In the genomic region with DNA sequence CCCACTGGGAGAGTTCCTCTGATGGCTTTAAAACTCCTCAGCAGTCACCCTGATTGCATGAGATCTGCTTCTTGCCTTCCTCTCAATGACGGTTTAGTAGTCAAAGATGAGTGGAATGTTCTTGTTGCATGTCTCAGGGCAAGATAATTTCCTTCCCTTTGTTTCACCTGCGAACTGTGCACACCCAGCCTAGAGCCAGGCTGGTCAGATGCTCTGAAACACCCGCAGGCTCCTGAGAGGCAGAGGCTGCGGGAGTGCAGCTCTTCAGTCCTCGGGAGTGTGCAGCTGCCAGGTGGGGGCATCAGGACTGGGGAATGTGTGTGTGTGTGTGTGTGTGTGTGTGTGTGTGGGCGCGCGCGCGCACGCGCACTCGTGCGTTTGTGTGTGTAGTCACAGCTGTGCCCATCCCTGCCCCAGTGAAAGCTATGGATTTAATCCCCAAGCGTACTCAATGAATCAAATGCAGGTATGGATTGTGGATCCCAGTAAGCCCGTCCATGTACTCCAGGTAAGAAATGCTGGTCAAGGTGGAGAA, we compare ENCODE assay signal across 16 cellular contexts.
DNase-seq lines count a peak whose midpoint lies in the region; ATAC-seq and TF ChIP-seq lines count a peak whose summit lies in the region.
"Had no signal": no experiment of that assay in that cellular context is flagged by ENCODE, and none has a peak within 500 bp of the region (broad histone marks: within the 10 kb centered on the region; RNA-seq: fewer than 3 reads in every experiment).

No MANE protein-coding gene starts in this region.

- no peak overlapping the region for H2BK120ac ChIP-seq in neuronal stem cell (ENCODE audit: low read depth, low read length)

- H3K79me1 ChIP-seq in neuronal stem cell (ENCODE audit: low read depth, low read length) = no peaks in the 10 kb centered on the region

- H3K4me1 Mint-ChIP-seq in WTC11 = peaks cover 27% of the 10 kb centered on the region
- H3K4me1 Mint-ChIP-seq in CD8-positive, alpha-beta memory T cell = no peaks in the 10 kb centered on the region

- WGBS in neuronal stem cell (ENCODE audit: extremely low coverage in 2 of 2, insufficient read length in 2 of 2, insufficient replicate concordance in 1 of 2), 2 donors = no CpG with 5 or more reads among the region's 16 CpGs

- H3K36me3 ChIP-seq in neuronal stem cell (replicated peaks in 1 of 2; ENCODE audit: control insufficient read depth in 2 of 2, insufficient read depth in 2 of 2, low read length in 2 of 2) (no peaks in the 10 kb centered on the region), lower lobe of right lung (no peaks in the 10 kb centered on the region)
- no peaks in the 10 kb centered on the region for H3K36me3 ChIP-seq in CD8-positive, alpha-beta memory T cell (ENCODE audit: insufficient read depth, low read length)
- H3K36me3 ChIP-seq: BLaER1 had no signal

- no peak for TF ChIP-seq CTCF in WTC11 (IDR thresholded peaks at IDR 0.05)
- TF ChIP-seq CTCF in lower lobe of right lung (IDR thresholded peaks at IDR 0.05) = no peak

- H3K4me1 ChIP-seq in neuronal stem cell (ENCODE audit: control insufficient read depth in 2 of 2, insufficient read depth in 1 of 2, low read depth in 1 of 2, low read length in 2 of 2) (peaks cover 0 to 5% of the 10 kb centered on the region in 2 donors), lower lobe of right lung (no peaks in the 10 kb centered on the region)
- H3K4me1 ChIP-seq in CD8-positive, alpha-beta memory T cell (ENCODE audit: insufficient read depth, low read length) = no peaks in the 10 kb centered on the region
- H3K4me1 ChIP-seq: BLaER1 had no signal

- no peak overlapping the region for H3K23ac ChIP-seq in neuronal stem cell (ENCODE audit: low read depth, low read length, poor library complexity)

- no peak overlapping the region for H3K4ac ChIP-seq in neuronal stem cell (ENCODE audit: low read length)

- intact Hi-C loops in lower lobe of right lung (cut with DNase I) = no loop called here

- ATAC-seq in WTC11 (0 out of 2 replicates have a peak, but pooled peaks have one; percentile 9), lower lobe of right lung (no peak)
- ATAC-seq: GM12878 had no signal

- no peak overlapping the region for H3K27ac ChIP-seq in neuronal stem cell (replicated peaks; ENCODE audit: low read length)
- H3K27ac ChIP-seq in lower lobe of right lung = no peak overlapping the region
- H3K27ac ChIP-seq in CD8-positive, alpha-beta memory T cell (ENCODE audit: low read depth, low read length) = no peak overlapping the region
- H3K27ac ChIP-seq: BLaER1, GM23248 had no signal

- no peak overlapping the region for H3K27ac Mint-ChIP-seq in WTC11
- H3K27ac Mint-ChIP-seq in CD8-positive, alpha-beta memory T cell = no peak overlapping the region

- no peak overlapping the region for H4K91ac ChIP-seq in neuronal stem cell (ENCODE audit: low read depth, low read length, poor library complexity)

- no peak overlapping the region for H2AFZ ChIP-seq in neuronal stem cell (ENCODE audit: low read length)
- H2AFZ ChIP-seq: GM23248 had no signal

- POLR2A ChIA-PET in WTC11 (lab: Charles Lee) = no interaction called here
- POLR2A ChIA-PET in CD8-positive, alpha-beta memory T cell (lab: Charles Lee) = no interaction called here

- H2AK5ac ChIP-seq in neuronal stem cell (ENCODE audit: low read depth, low read length) = no peak overlapping the region

- H3K9ac ChIP-seq in neuronal stem cell (ENCODE audit: low read depth, low read length, poor library complexity) = no peak overlapping the region
- H3K9ac ChIP-seq: BLaER1, GM23248 had no signal

- no peak overlapping the region for H2BK15ac ChIP-seq in neuronal stem cell (ENCODE audit: low read length)

- DNase-seq in NCI-H82 (lab: John Stamatoyannopoulos, UW) (peak; percentile 59), NCI-H82 treated with DMSO at 0.1 percent for 48 hours (lab: John Stamatoyannopoulos, UW; ENCODE audit: unreplicated experiment) (no peak), WTC11 (ENCODE audit: low spot score) (no peak), neuronal stem cell (ENCODE audit: low spot score) (no peak), retina (peak; percentile 44), lower lobe of right lung (no peak), Kasumi-1 (lab: John Stamatoyannopoulos, UW) (no peak)
- no peak for DNase-seq in CD8-positive, alpha-beta memory T cell
- DNase-seq: 8988T, AML-193, Calu3, DMS 273 treated with DMSO at 0.1 percent for 48 hours, GM23248, H9 had no signal

- 0 out of 2 replicates have a peak, but pooled peaks cover 3% of the 10 kb centered on the region for H3K9me3 Mint-ChIP-seq in WTC11
- H3K9me3 Mint-ChIP-seq in CD8-positive, alpha-beta memory T cell = peaks cover 0 to 4% (median 2%) of the 10 kb centered on the region in 5 donors
- H3K9me3 Mint-ChIP-seq: H9 had no signal

- H3K36me3 Mint-ChIP-seq in WTC11 = no peaks in the 10 kb centered on the region
- no peaks in the 10 kb centered on the region for H3K36me3 Mint-ChIP-seq in CD8-positive, alpha-beta memory T cell

- H3K27me3 ChIP-seq in neuronal stem cell (ENCODE audit: control insufficient read depth in 3 of 3, insufficient read depth in 3 of 3, low read depth in 1 of 3, low read length in 3 of 3) = no peaks in the 10 kb centered on the region
- H3K27me3 ChIP-seq in lower lobe of right lung (ENCODE audit: low read depth) = no peaks in the 10 kb centered on the region
- H3K27me3 ChIP-seq in CD8-positive, alpha-beta memory T cell (ENCODE audit: insufficient read depth, low read length, poor library complexity, severe bottlenecking) = no peaks in the 10 kb centered on the region
- H3K27me3 ChIP-seq: BLaER1 had no signal

- no peak overlapping the region for H2BK5ac ChIP-seq in neuronal stem cell (ENCODE audit: low read length)

- no peak overlapping the region for H3K4me3 Mint-ChIP-seq in WTC11
- H3K4me3 Mint-ChIP-seq in CD8-positive, alpha-beta memory T cell = no peak overlapping the region
- H3K4me3 Mint-ChIP-seq: H9 had no signal

- H3K4me2 ChIP-seq in neuronal stem cell (ENCODE audit: insufficient read depth, low read length, poor library complexity, severe bottlenecking) = no peak overlapping the region
- H3K4me2 ChIP-seq: BLaER1 had no signal

- CTCF ChIA-PET in WTC11 (lab: Charles Lee) = interaction anchor here (0.8 to 2.9 kb wide), 3 partner anchors 11 to 164 kb away, joined by 3 to 12 read pairs (median 3); no protein-coding TSS in a partner anchor
- CTCF ChIA-PET in CD8-positive, alpha-beta memory T cell (lab: Charles Lee) = no interaction called here

- no peak overlapping the region for H2BK12ac ChIP-seq in neuronal stem cell (ENCODE audit: low read length)

- no peaks in the 10 kb centered on the region for H3K9me3 ChIP-seq in neuronal stem cell (replicated peaks in 1 of 2; ENCODE audit: control insufficient read depth in 2 of 2, insufficient read depth in 1 of 2, low read depth in 1 of 2, low read length in 2 of 2)
- no peaks in the 10 kb centered on the region for H3K9me3 ChIP-seq in lower lobe of right lung
- H3K9me3 ChIP-seq in CD8-positive, alpha-beta memory T cell (ENCODE audit: low read length) = no peaks in the 10 kb centered on the region
- H3K9me3 ChIP-seq: BLaER1 had no signal

- H4K8ac ChIP-seq in neuronal stem cell (ENCODE audit: low read depth, low read length) = no peak overlapping the region

- H3K18ac ChIP-seq in neuronal stem cell (ENCODE audit: low read length) = peak overlapping the region; percentile 21

- H3K4me3 ChIP-seq in neuronal stem cell (ENCODE audit: low read length in 2 of 2) (peak overlapping the region in 1 of 2 donors; percentile 8), lower lobe of right lung (no peak overlapping the region)
- H3K4me3 ChIP-seq in CD8-positive, alpha-beta memory T cell (ENCODE audit: low read length) = no peak overlapping the region
- H3K4me3 ChIP-seq: BLaER1, GM12878, GM23248 had no signal

- H3K14ac ChIP-seq in neuronal stem cell (ENCODE audit: low read length) = no peak overlapping the region

- no peaks in the 10 kb centered on the region; the same call in 1 of the 2 replicates for H3K27me3 Mint-ChIP-seq in WTC11 (ENCODE audit: low read depth)
- H3K27me3 Mint-ChIP-seq in CD8-positive, alpha-beta memory T cell = no peaks in the 10 kb centered on the region

TF ChIP-seq in WTC11, 78 proteins besides CTCF, POLR2A, EP300 and RAD21 (continues in another document):
- TF ChIP-seq, protein P1, sequence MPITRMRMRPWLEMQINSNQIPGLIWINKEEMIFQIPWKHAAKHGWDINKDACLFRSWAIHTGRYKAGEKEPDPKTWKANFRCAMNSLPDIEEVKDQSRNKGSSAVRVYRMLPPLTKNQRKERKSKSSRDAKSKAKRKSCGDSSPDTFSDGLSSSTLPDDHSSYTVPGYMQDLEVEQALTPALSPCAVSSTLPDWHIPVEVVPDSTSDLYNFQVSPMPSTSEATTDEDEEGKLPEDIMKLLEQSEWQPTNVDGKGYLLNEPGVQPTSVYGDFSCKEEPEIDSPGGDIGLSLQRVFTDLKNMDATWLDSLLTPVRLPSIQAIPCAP (CRISPR knock-in tag; IDR thresholded peaks at IDR 0.05) = no peak
- TF ChIP-seq, protein P2, sequence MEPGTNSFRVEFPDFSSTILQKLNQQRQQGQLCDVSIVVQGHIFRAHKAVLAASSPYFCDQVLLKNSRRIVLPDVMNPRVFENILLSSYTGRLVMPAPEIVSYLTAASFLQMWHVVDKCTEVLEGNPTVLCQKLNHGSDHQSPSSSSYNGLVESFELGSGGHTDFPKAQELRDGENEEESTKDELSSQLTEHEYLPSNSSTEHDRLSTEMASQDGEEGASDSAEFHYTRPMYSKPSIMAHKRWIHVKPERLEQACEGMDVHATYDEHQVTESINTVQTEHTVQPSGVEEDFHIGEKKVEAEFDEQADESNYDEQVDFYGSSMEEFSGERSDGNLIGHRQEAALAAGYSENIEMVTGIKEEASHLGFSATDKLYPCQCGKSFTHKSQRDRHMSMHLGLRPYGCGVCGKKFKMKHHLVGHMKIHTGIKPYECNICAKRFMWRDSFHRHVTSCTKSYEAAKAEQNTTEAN (CRISPR knock-in tag; IDR thresholded peaks at IDR 0.05) = 0 out of 2 replicates have a peak, but pooled peaks have one; percentile 25

Comparison
In these comparisons a context has a peak if more than half of its experiments do, and no peak if none do; other contexts are left out.
1. DNase-seq: peak in NCI-H82 (single experiment) and retina (single experiment); none in NCI-H82 treated with DMSO at 0.1 percent for 48 hours (single experiment), WTC11 (single experiment), neuronal stem cell (single experiment), lower lobe of right lung (single experiment), CD8-positive, alpha-beta memory T cell (0 of 5) and Kasumi-1 (0 of 2).